8 cellular contexts compared by ENCODE assay signal in genomic region chr10:103800789-103801540, GRCh38. TPM values are rescaled to one million over a fixed set of nuclear protein-coding genes. Genes with fewer than 3 reads are reported as not detected.
DNase-seq lines count a peak whose midpoint lies in the region; ATAC-seq and TF ChIP-seq lines count a peak whose summit lies in the region.

No MANE protein-coding gene starts in this region.

- no peak overlapping the region for H3K4me3 ChIP-seq in kidney epithelial cell (ENCODE audit: low read depth, low read length)
- H3K4me3 ChIP-seq in esophagus muscularis mucosa = no peak overlapping the region

- intact Hi-C loops in esophagus muscularis mucosa (cut with DNase I) = no loop called here

- DNase-seq in NCI-H748 (lab: John Stamatoyannopoulos, UW; ENCODE audit: unreplicated experiment) = peak; percentile 5
- DNase-seq in NCI-H748 treated with DMSO at 0.1 percent for 48 hours (lab: John Stamatoyannopoulos, UW) = no peak
- DNase-seq in activated CD4-positive, alpha-beta T cell treated with anti-CD3 and anti-CD28 coated beads for 48 hours = peak; percentile 44
- peak; percentile 44 for DNase-seq in kidney epithelial cell (ENCODE audit: low read depth)
- DNase-seq in CD1c-positive myeloid dendritic cell (ENCODE audit: extremely low spot score) = no peak
- DNase-seq in esophagus muscularis mucosa (ENCODE audit: extremely low spot score) = no peak

- H3K4me1 ChIP-seq in esophagus muscularis mucosa = no peaks in the 10 kb centered on the region

- TF ChIP-seq EP300 in esophagus muscularis mucosa (IDR thresholded peaks at IDR 0.05) = no peak

- H3K9me3 ChIP-seq in esophagus muscularis mucosa = no peaks in the 10 kb centered on the region

- ATAC-seq in HG03354 (IDR thresholded peaks at IDR 0.05; ENCODE audit: poor library complexity, severe bottlenecking, unreplicated experiment) = peak; percentile 75
- no peak for ATAC-seq in HG03280 (IDR thresholded peaks at IDR 0.05; ENCODE audit: unreplicated experiment)

- H3K27me3 ChIP-seq in kidney epithelial cell (ENCODE audit: control insufficient read depth, insufficient read depth, low read length) = no peaks in the 10 kb centered on the region
- H3K27me3 ChIP-seq in esophagus muscularis mucosa = no peaks in the 10 kb centered on the region

- H3K27ac ChIP-seq in esophagus muscularis mucosa (replicated peaks in 1 of 4) = no peak overlapping the region

- no peak for TF ChIP-seq POLR2A in esophagus muscularis mucosa (IDR thresholded peaks at IDR 0.05; ENCODE audit: low read depth)

- no peaks in the 10 kb centered on the region for H3K36me3 ChIP-seq in kidney epithelial cell (ENCODE audit: control insufficient read depth, insufficient read depth, low read length)
- H3K36me3 ChIP-seq in esophagus muscularis mucosa = peaks cover 0 to 37% (median 18%) of the 10 kb centered on the region in 4 donors

- WGBS in esophagus muscularis mucosa = 72% methylated on average over 10 of the region's 10 CpGs

- TF ChIP-seq CTCF in kidney epithelial cell (IDR thresholded peaks at IDR 0.05; ENCODE audit: insufficient read depth, low read length, poor library complexity, severe bottlenecking) = no peak
- no peak for TF ChIP-seq CTCF in esophagus muscularis mucosa (IDR thresholded peaks at IDR 0.05)

RNA-seq across cellular contexts. Expression of gene SH3PXD2A, which starts 54.4 kb away (rescaled TPM):
- total RNA-seq in kidney epithelial cell (12.0 and 12.2 TPM in 2 replicates), esophagus muscularis mucosa (10 to 100 TPM; 30.5 to 69.3 (median 40.0) TPM)

Comparison
In these comparisons a context has a peak if more than half of its experiments do, and no peak if none do; other contexts are left out.
1. DNase-seq: peak in NCI-H748 (single experiment), activated CD4-positive, alpha-beta T cell treated with anti-CD3 and anti-CD28 coated beads for 48 hours (single experiment) and kidney epithelial cell (single experiment); none in NCI-H748 treated with DMSO at 0.1 percent for 48 hours (single experiment), CD1c-positive myeloid dendritic cell (single experiment) and esophagus muscularis mucosa (single experiment).